In genomic region chr15:98506711-98507110, GRCh38 we compare ENCODE assay signal across 24 cellular contexts.
A peak's percentile ranks its signal among the peaks of the same experiment; 100 is the strongest.
DNase-seq lines count a peak whose midpoint lies in the region; ATAC-seq and TF ChIP-seq lines count a peak whose summit lies in the region.
"Had no signal": no experiment of that assay in that cellular context is flagged by ENCODE, and none has a peak within 500 bp of the region (broad histone marks: within the 10 kb centered on the region; RNA-seq: fewer than 3 reads in every experiment).

No MANE protein-coding gene starts in this region.

- H3K27ac ChIP-seq in gastrocnemius medialis (peak overlapping the region in 3 of 4 donors; percentile 27 to 67 (median 50)), GM23338 (ENCODE audit: low read depth) (no peak overlapping the region)
- H3K27ac ChIP-seq: RWPE1 had no signal

- peak; percentile 74 to 76 for ATAC-seq in left cardiac atrium
- ATAC-seq in left ventricle myocardium superior = no peak
- ATAC-seq in memory B cell (ENCODE audit: low read depth) = no peak
- ATAC-seq in gastrocnemius medialis = peak in 1 of 2 donors; percentile 22
- ATAC-seq in GM23338 = no peak

- H3K4me1 ChIP-seq in gastrocnemius medialis = peaks cover 0 to 16% of the 10 kb centered on the region in 2 donors
- H3K4me1 ChIP-seq in GM23338 (ENCODE audit: insufficient read depth) = 0 out of 2 replicates have a peak, but pooled peaks cover 3% of the 10 kb centered on the region
- H3K4me1 ChIP-seq: Caco-2, HAP-1 had no signal

- DNase-seq in left cardiac atrium = peak; percentile 39
- DNase-seq in left ventricle myocardium superior = no peak
- DNase-seq in memory B cell (ENCODE audit: low spot score in 2 of 2) = no peak
- DNase-seq in gastrocnemius medialis = no peak
- no peak for DNase-seq in NCI-H1105 (lab: John Stamatoyannopoulos, UW)
- DNase-seq in GM23338 (ENCODE audit: low spot score) = no peak
- DNase-seq in HUDEP-2 (lab: John Stamatoyannopoulos, UW; ENCODE audit: unreplicated experiment in 76 of 76) = no peak
- DNase-seq in hippocampal formation (lab: John Stamatoyannopoulos, UW) = no peak
- DNase-seq: 8988T; Caco-2; CD4-positive, alpha-beta memory T cell; DMS 273 treated with DMSO at 0.1 percent for 48 hours; DND-41; KG1; NCI-H1092 treated with DMSO at 0.1 percent for 48 hours; NCI-H146; NCI-H2029; NCI-H2227 treated with DMSO at 0.1 percent for 48 hours; NCI-H510A; NK-92 treated with Interleukin-12 subunit alpha and Interleukin-12 subunit beta, amount 100 ng/mL, for 24 hours; SHP77 treated with DMSO at 0.1 percent for 48 hours had no signal

- H4K20me1 ChIP-seq in GM23338 (replicated peaks; ENCODE audit: insufficient read depth) = no peaks in the 10 kb centered on the region
- H4K20me1 ChIP-seq: BLaER1 treated with 17β-estradiol and CSF1 and Interleukin-3, amounts not matched to agents 10 nM and 100 nM had no signal

- no peak overlapping the region for H2AFZ ChIP-seq in GM23338

- H3K9me3 Mint-ChIP-seq in memory B cell (no peaks in the 10 kb centered on the region), GM23338 (no peaks in the 10 kb centered on the region; the same call in 2 of the 3 replicates)

- H3K4me2 ChIP-seq in GM23338 = no peak overlapping the region

- no peaks in the 10 kb centered on the region for H3K9me2 ChIP-seq in GM23338 (ENCODE audit: insufficient read depth)

- no peaks in the 10 kb centered on the region for H3K79me2 ChIP-seq in GM23338 (replicated peaks; ENCODE audit: insufficient read depth)

- H3K4me1 Mint-ChIP-seq in memory B cell (no peaks in the 10 kb centered on the region), GM23338 (no peaks in the 10 kb centered on the region; the same call in 2 of the 3 replicates)
- H3K4me1 Mint-ChIP-seq: CD4-positive, alpha-beta memory T cell had no signal

- intact Hi-C loops in left cardiac atrium (cut with DNase I) (no loop called here), left ventricle myocardium superior (cut with micrococcal nuclease) (no loop called here), gastrocnemius medialis (cut with DNase I; ENCODE audit: low total_unique reads) (no loop called here)

- H3K4me3 Mint-ChIP-seq in memory B cell (no peak overlapping the region), GM23338 (no peak overlapping the region)
- H3K4me3 Mint-ChIP-seq: CD4-positive, alpha-beta memory T cell had no signal

- no peak overlapping the region for H3K4me3 ChIP-seq in gastrocnemius medialis
- H3K4me3 ChIP-seq in GM23338 = no peak overlapping the region
- H3K4me3 ChIP-seq: BLaER1 treated with 17β-estradiol and CSF1 and Interleukin-3, amounts not matched to agents 10 nM and 100 nM; HAP-1 had no signal

- H3K27ac Mint-ChIP-seq in memory B cell (peak overlapping the region; percentile 12), GM23338 (no peak overlapping the region)
- H3K27ac Mint-ChIP-seq: CD4-positive, alpha-beta memory T cell had no signal

- H3K27me3 ChIP-seq in gastrocnemius medialis (peaks cover 0 to 5% (median 0%) of the 10 kb centered on the region in 3 donors), GM23338 (ENCODE audit: insufficient read depth) (no peaks in the 10 kb centered on the region)
- H3K27me3 ChIP-seq: BLaER1 treated with 17β-estradiol and CSF1 and Interleukin-3, amounts not matched to agents 10 nM and 100 nM had no signal

- TF ChIP-seq CTCF in gastrocnemius medialis (IDR thresholded peaks at IDR 0.05 in 4 of 5, conservative IDR thresholded peaks at IDR 0.05 in 1 of 5) (no peak), GM23338 (conservative IDR thresholded peaks at IDR 0.05; ENCODE audit: low read depth in 2 of 2) (no peak)

- H3K36me3 ChIP-seq in gastrocnemius medialis = no peaks in the 10 kb centered on the region
- no peaks in the 10 kb centered on the region for H3K36me3 ChIP-seq in GM23338 (ENCODE audit: insufficient read depth)
- H3K36me3 ChIP-seq: BLaER1 treated with 17β-estradiol and CSF1 and Interleukin-3, amounts not matched to agents 10 nM and 100 nM; HAP-1 had no signal

- H3F3A ChIP-seq in GM23338 (replicated peaks; ENCODE audit: low read depth) = no peaks in the 10 kb centered on the region

- TF ChIP-seq POLR2A in gastrocnemius medialis (IDR thresholded peaks at IDR 0.05) = no peak

- peaks cover 12% of the 10 kb centered on the region for H3K27me3 Mint-ChIP-seq in memory B cell
- H3K27me3 Mint-ChIP-seq in GM23338 (ENCODE audit: insufficient read depth, low read depth, poor library complexity) = peaks cover 5% of the 10 kb centered on the region

- H3K36me3 Mint-ChIP-seq in memory B cell (no peaks in the 10 kb centered on the region), GM23338 (ENCODE audit: low read depth) (no peaks in the 10 kb centered on the region)
- H3K36me3 Mint-ChIP-seq: CD4-positive, alpha-beta memory T cell had no signal

- in situ Hi-C loops in gastrocnemius medialis (cut with MboI; ENCODE audit: low sequenced_read_pairs in 4 of 4) = loop anchor here in 2 of 4 donors (25.0 kb wide), 2 partner anchors 281 to 381 kb away; no protein-coding TSS in a partner anchor

- H3K9me3 ChIP-seq in gastrocnemius medialis = no peaks in the 10 kb centered on the region
- H3K9me3 ChIP-seq: Caco-2 had no signal

TF ChIP-seq in GM23338, 12 proteins besides CTCF, POLR2A, EP300 and RAD21 (continues in another document):
- TF ChIP-seq NANOG (IDR thresholded peaks at IDR 0.05; ENCODE audit: borderline replicate concordance) (no peak), ZNF331 (CRISPR knock-in tag; IDR thresholded peaks at IDR 0.05; ENCODE audit: low read depth) (no peak), CREB1 (CRISPR knock-in tag; IDR thresholded peaks at IDR 0.05; ENCODE audit: low read depth) (no peak), STAT1 (IDR thresholded peaks at IDR 0.05; ENCODE audit: unreplicated experiment) (no peak), POLR2AphosphoS5 (IDR thresholded peaks at IDR 0.05; ENCODE audit: low read depth) (no peak), ZNF462 (CRISPR knock-in tag; IDR thresholded peaks at IDR 0.05) (no peak), ETS1 (IDR thresholded peaks at IDR 0.05) (no peak)

Comparison
In these comparisons a context has a peak if more than half of its experiments do, and no peak if none do; other contexts are left out.
1. ATAC-seq: peak in left cardiac atrium (2 of 2); none in left ventricle myocardium superior (single experiment), memory B cell (single experiment) and GM23338 (single experiment).